In genomic region chr1:179081696-179082307, GRCh38 we compare ENCODE assay signal across 8 cellular contexts. TPM values are rescaled to one million over a fixed set of nuclear protein-coding genes. Genes with fewer than 3 reads are reported as not detected.
DNase-seq lines count a peak whose midpoint lies in the region; ATAC-seq and TF ChIP-seq lines count a peak whose summit lies in the region.

A gene with protein sequence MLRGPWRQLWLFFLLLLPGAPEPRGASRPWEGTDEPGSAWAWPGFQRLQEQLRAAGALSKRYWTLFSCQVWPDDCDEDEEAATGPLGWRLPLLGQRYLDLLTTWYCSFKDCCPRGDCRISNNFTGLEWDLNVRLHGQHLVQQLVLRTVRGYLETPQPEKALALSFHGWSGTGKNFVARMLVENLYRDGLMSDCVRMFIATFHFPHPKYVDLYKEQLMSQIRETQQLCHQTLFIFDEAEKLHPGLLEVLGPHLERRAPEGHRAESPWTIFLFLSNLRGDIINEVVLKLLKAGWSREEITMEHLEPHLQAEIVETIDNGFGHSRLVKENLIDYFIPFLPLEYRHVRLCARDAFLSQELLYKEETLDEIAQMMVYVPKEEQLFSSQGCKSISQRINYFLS (plus strand): TSS chr1:179082070. CDS start chr1:179082129, 59 bp downstream.

- H3K27ac ChIP-seq in foreskin keratinocyte (peak within 1 kb of the TSS; percentile 6), stomach smooth muscle (ENCODE audit: low read length) (peak within 1 kb of the TSS; percentile 75)

- peak within 1 kb of the TSS; percentile 96 for H3K4me3 Mint-ChIP-seq in neural crest cell

- H3K4me1 ChIP-seq in foreskin keratinocyte (no peaks in the 10 kb centered on the region), stomach smooth muscle (ENCODE audit: control insufficient read depth, insufficient read depth, low read length) (peaks cover 23% of the 10 kb centered on the region)

- peak within 1 kb of the TSS; percentile 69 to 84 for H3K9ac ChIP-seq in stomach smooth muscle (ENCODE audit: low read length in 2 of 2)

- H3K9me3 Mint-ChIP-seq in neural crest cell: no peaks in the 10 kb centered on the region

- peaks cover 2% of the 10 kb centered on the region for H3K27me3 Mint-ChIP-seq in neural crest cell (ENCODE audit: low read depth)

- DNase-seq in EL (peak; percentile 92), GOT3 (lab: John Stamatoyannopoulos, UW) (peak; percentile 42), LHCN-M2 (ENCODE audit: low read depth) (peak; percentile 85), activated gamma-delta T cell treated with Interleukin-2 at 50 U/mL for 16 hours (peak; percentile 75), foreskin keratinocyte (peak; percentile 66 to 82), neural crest cell (ENCODE audit: low read depth, low spot score) (peak; percentile 71)

- H3K27me3 ChIP-seq in foreskin keratinocyte (no peaks in the 10 kb centered on the region), stomach smooth muscle (ENCODE audit: control insufficient read depth in 1 of 2, insufficient read depth in 2 of 2, low read length in 2 of 2) (no peaks in the 10 kb centered on the region)

- peaks cover 27% of the 10 kb centered on the region for H3K4me1 Mint-ChIP-seq in neural crest cell

- TF ChIP-seq CTCF in foreskin keratinocyte (conservative IDR thresholded peaks at IDR 0.05): no peak
- no peak for TF ChIP-seq CTCF in neural crest cell (conservative IDR thresholded peaks at IDR 0.05)

- peak; percentile 81 for ATAC-seq in foreskin keratinocyte

- H3K36me3 ChIP-seq in stomach smooth muscle (ENCODE audit: control insufficient read depth in 2 of 2, insufficient read depth in 2 of 2, low read length in 2 of 2): peaks cover 2 to 8% of the 10 kb centered on the region in 2 donors

- H3K36me3 Mint-ChIP-seq in neural crest cell (ENCODE audit: low read depth): no peaks in the 10 kb centered on the region

- H3K9me3 ChIP-seq in stomach smooth muscle (ENCODE audit: control insufficient read depth in 2 of 2, low read length in 2 of 2): no peaks in the 10 kb centered on the region

- H3K4me3 ChIP-seq in stomach smooth muscle (ENCODE audit: low read length in 2 of 2): peak within 1 kb of the TSS; percentile 92 to 97

- peak; percentile 91 for TF ChIP-seq POLR2A in Raji (IDR thresholded peaks at IDR 0.05; ENCODE audit: insufficient read depth, low read depth, low read length)

- H3K27ac Mint-ChIP-seq in neural crest cell (ENCODE audit: unreplicated experiment): peak within 1 kb of the TSS; percentile 96

RNA-seq across cellular contexts. Expression of the gene that starts here (rescaled TPM):
- total RNA-seq in LHCN-M2 (2014; rRNA removed) (47.1 and 54.6 TPM in 2 replicates), foreskin keratinocyte (31.2 and 32.1 TPM in 2 replicates), neural crest cell (21.2 and 25.1 TPM in 2 replicates)
- 15.5 TPM for polyA plus RNA-seq in LHCN-M2 (2012)
- polyA plus RNA-seq in foreskin keratinocyte: 31.1 and 35.8 TPM in 2 replicates

Comparison
In these comparisons a context has a peak if more than half of its experiments do, and no peak if none do; other contexts are left out.
1. Peak in every context shown above with its lines: DNase-seq, ATAC-seq, H3K4me3 ChIP-seq and H3K27ac ChIP-seq.
2. DNase-seq: peak in every context shown above with its lines; median percentile 92 in EL; 85 in LHCN-M2; 75 in activated gamma-delta T cell treated with Interleukin-2 at 50 U/mL for 16 hours; 74 in foreskin keratinocyte; 71 in neural crest cell; 42 in GOT3.